In genomic region chr11:65559535-65559934, GRCh38 we compare ENCODE assay signal across 1 cellular context.
TF ChIP-seq lines count a peak whose summit lies in the region.

No MANE protein-coding gene starts in this region.

TF ChIP-seq in WTC11, 78 proteins besides CTCF, POLR2A, EP300 and RAD21 (continued from another document):
- TF ChIP-seq ZNF532 (CRISPR knock-in tag; IDR thresholded peaks at IDR 0.05; ENCODE audit: borderline replicate concordance), result no peak
- TF ChIP-seq NR2C2 (CRISPR knock-in tag; IDR thresholded peaks at IDR 0.05), result no peak
- no peak for TF ChIP-seq PRRX2 (CRISPR knock-in tag; IDR thresholded peaks at IDR 0.05)
- no peak for TF ChIP-seq NFATC4 (CRISPR knock-in tag; IDR thresholded peaks at IDR 0.05)
- TF ChIP-seq GRHL2 (CRISPR knock-in tag; IDR thresholded peaks at IDR 0.05; ENCODE audit: insufficient replicate concordance, severe bottlenecking), result no peak
- no peak for TF ChIP-seq ZNF512 (CRISPR knock-in tag; IDR thresholded peaks at IDR 0.05; ENCODE audit: borderline replicate concordance)
- no peak for TF ChIP-seq FOXJ3 (CRISPR knock-in tag; IDR thresholded peaks at IDR 0.05; ENCODE audit: borderline replicate concordance)
- TF ChIP-seq ZNF423 (CRISPR knock-in tag; IDR thresholded peaks at IDR 0.05), result no peak
- TF ChIP-seq RELA (CRISPR knock-in tag; IDR thresholded peaks at IDR 0.05; ENCODE audit: borderline replicate concordance), result no peak
- TF ChIP-seq MXD4 (CRISPR knock-in tag; IDR thresholded peaks at IDR 0.05; ENCODE audit: borderline replicate concordance), result no peak
- TF ChIP-seq E2F5 (CRISPR knock-in tag; IDR thresholded peaks at IDR 0.05), result no peak
